ENCODE assay signal across 8 cellular contexts in the genomic region with DNA sequence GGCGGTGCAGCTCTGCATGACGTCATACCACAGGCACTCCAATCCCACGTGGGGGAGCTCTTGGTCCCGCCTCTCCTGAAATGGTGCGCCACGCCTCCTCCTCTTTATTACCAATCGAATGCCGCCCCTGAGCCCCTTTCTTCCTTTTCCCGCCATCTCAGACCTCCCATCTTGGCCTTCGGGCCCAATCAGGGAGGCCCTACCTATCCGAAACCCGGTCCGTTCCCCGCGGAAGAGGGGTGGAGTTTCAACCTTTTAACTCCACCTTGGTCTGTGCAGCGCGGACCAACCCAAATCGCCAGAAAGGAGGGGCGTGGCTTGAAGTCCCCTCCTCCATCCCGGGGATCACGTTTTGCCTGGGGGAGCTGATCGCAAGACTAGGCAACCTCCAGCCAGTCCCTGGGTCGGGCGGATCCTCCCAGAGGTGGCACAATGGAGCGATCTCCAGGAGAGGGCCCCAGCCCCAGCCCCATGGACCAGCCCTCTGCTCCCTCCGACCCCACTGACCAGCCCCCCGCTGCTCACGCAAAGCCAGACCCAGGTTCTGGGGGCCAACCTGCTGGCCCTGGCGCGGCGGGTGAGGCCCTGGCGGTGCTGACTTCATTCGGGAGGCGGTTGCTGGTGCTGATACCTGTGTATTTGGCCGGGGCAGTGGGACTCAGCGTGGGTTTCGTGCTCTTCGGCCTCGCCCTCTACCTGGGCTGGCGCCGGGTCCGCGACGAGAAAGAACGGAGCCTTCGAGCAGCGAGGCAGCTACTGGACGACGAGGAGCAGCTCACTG. TPM values are rescaled to one million over a fixed set of nuclear protein-coding genes. Genes with fewer than 3 reads are reported as not detected.
DNase-seq lines count a peak whose midpoint lies in the region; ATAC-seq lines count a peak whose summit lies in the region.

A gene with protein sequence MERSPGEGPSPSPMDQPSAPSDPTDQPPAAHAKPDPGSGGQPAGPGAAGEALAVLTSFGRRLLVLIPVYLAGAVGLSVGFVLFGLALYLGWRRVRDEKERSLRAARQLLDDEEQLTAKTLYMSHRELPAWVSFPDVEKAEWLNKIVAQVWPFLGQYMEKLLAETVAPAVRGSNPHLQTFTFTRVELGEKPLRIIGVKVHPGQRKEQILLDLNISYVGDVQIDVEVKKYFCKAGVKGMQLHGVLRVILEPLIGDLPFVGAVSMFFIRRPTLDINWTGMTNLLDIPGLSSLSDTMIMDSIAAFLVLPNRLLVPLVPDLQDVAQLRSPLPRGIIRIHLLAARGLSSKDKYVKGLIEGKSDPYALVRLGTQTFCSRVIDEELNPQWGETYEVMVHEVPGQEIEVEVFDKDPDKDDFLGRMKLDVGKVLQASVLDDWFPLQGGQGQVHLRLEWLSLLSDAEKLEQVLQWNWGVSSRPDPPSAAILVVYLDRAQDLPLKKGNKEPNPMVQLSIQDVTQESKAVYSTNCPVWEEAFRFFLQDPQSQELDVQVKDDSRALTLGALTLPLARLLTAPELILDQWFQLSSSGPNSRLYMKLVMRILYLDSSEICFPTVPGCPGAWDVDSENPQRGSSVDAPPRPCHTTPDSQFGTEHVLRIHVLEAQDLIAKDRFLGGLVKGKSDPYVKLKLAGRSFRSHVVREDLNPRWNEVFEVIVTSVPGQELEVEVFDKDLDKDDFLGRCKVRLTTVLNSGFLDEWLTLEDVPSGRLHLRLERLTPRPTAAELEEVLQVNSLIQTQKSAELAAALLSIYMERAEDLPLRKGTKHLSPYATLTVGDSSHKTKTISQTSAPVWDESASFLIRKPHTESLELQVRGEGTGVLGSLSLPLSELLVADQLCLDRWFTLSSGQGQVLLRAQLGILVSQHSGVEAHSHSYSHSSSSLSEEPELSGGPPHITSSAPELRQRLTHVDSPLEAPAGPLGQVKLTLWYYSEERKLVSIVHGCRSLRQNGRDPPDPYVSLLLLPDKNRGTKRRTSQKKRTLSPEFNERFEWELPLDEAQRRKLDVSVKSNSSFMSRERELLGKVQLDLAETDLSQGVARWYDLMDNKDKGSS (plus strand): TSS at position 380 of the 781 bp plus-strand sequence. CDS start 53 bp downstream, at position 433.

- H3K27me3 Mint-ChIP-seq in dendritic cell treated with granulocyte-macrophage colony-stimulating factor and Interleukin-4, amounts not matched to agents 40 ng/mL and 50 ng/mL, for 4 days: no peaks in the 10 kb centered on the region

- H3K4me1 Mint-ChIP-seq in dendritic cell treated with granulocyte-macrophage colony-stimulating factor and Interleukin-4, amounts not matched to agents 40 ng/mL and 50 ng/mL, for 4 days (ENCODE audit: low read depth): peaks cover 71% of the 10 kb centered on the region

- peak within 1 kb of the TSS; percentile 85 for H3K27ac Mint-ChIP-seq in dendritic cell treated with granulocyte-macrophage colony-stimulating factor and Interleukin-4, amounts not matched to agents 40 ng/mL and 50 ng/mL, for 4 days

- no peaks in the 10 kb centered on the region for H3K9me3 Mint-ChIP-seq in dendritic cell treated with granulocyte-macrophage colony-stimulating factor and Interleukin-4, amounts not matched to agents 40 ng/mL and 50 ng/mL, for 4 days

- DNase-seq in C1 segment of cervical spinal cord (lab: John Stamatoyannopoulos, UW): peak; percentile 51 to 100 (median 94)
- peak; percentile 98 for DNase-seq in NCI-H748 treated with DMSO at 0.1 percent for 48 hours (lab: John Stamatoyannopoulos, UW)
- peak; percentile 82 to 98 for DNase-seq in activated CD4-positive, alpha-beta T cell treated with anti-CD3 and anti-CD28 coated beads, Interleukin-2, amount 50 U/mL, for 24 hours (ENCODE audit: low read depth in 1 of 2, low spot score in 1 of 2)
- DNase-seq in left lobe of liver (ENCODE audit: low spot score): peak; percentile 100
- peak; percentile 97 for DNase-seq in stimulated activated CD4-positive, alpha-beta T cell treated with anti-CD3 and anti-CD28 coated beads, Interleukin-2, amount 100 ng/mL, for 4 hours (ENCODE audit: low read depth)

- H3K4me3 Mint-ChIP-seq in dendritic cell treated with granulocyte-macrophage colony-stimulating factor and Interleukin-4, amounts not matched to agents 40 ng/mL and 50 ng/mL, for 4 days: peak within 1 kb of the TSS; percentile 98

- intact Hi-C loops in dendritic cell treated with granulocyte-macrophage colony-stimulating factor and Interleukin-4, amounts not matched to agents 40 ng/mL and 50 ng/mL, for 4 days (cut with micrococcal nuclease): loop anchor here (1.0 to 2.0 kb wide), 3 partner anchors 24 to 61 kb away; a partner anchor contains a TSS

- peak; percentile 81 for ATAC-seq in GM19372 (IDR thresholded peaks at IDR 0.05; ENCODE audit: low read depth, unreplicated experiment)
- peak; percentile 56 for ATAC-seq in HG03558 (IDR thresholded peaks at IDR 0.05; ENCODE audit: extremely low read depth, unreplicated experiment)
- ATAC-seq in left lobe of liver: peak; percentile 88

- peaks cover 66% of the 10 kb centered on the region for H3K36me3 Mint-ChIP-seq in dendritic cell treated with granulocyte-macrophage colony-stimulating factor and Interleukin-4, amounts not matched to agents 40 ng/mL and 50 ng/mL, for 4 days (ENCODE audit: low read depth)

RNA-seq across cellular contexts. Expression of the gene that starts here (rescaled TPM):
- total RNA-seq in left lobe of liver: 62.2 TPM

Comparison
In these comparisons a context has a peak if more than half of its experiments do, and no peak if none do; other contexts are left out.
1. Peak in every context shown above with its lines: DNase-seq and ATAC-seq.